Comparison of ENCODE assay signal across 25 cellular contexts in genomic region chr2:229485782-229486181, GRCh38.
DNase-seq lines count a peak whose midpoint lies in the region; ATAC-seq and TF ChIP-seq lines count a peak whose summit lies in the region.
"Had no signal": no experiment of that assay in that cellular context is flagged by ENCODE, and none has a peak within 500 bp of the region (broad histone marks: within the 10 kb centered on the region; RNA-seq: fewer than 3 reads in every experiment).

No MANE protein-coding gene starts in this region.

- no peaks in the 10 kb centered on the region for H3K79me2 ChIP-seq in neural cell (replicated peaks; ENCODE audit: insufficient read depth, low read length)

- H3K36me3 ChIP-seq in neural cell (ENCODE audit: insufficient read depth, low read length) (no peaks in the 10 kb centered on the region), breast epithelium (no peaks in the 10 kb centered on the region)
- H3K36me3 ChIP-seq: sigmoid colon, tibial nerve had no signal

- H3K4me1 ChIP-seq in breast epithelium, result no peaks in the 10 kb centered on the region
- H3K4me1 ChIP-seq: sigmoid colon, tibial nerve had no signal

- no peaks in the 10 kb centered on the region for H4K20me1 ChIP-seq in neural cell (ENCODE audit: insufficient read depth)

- intact Hi-C loops in Right ventricle myocardium inferior (cut with DNase I) (no loop called here), cardiac septum (cut with DNase I) (no loop called here), Right ventricle myocardium superior (cut with DNase I) (no loop called here), breast epithelium (cut with DNase I; ENCODE audit: low total_unique reads) (no loop called here)

- TF ChIP-seq POLR2A in breast epithelium (IDR thresholded peaks at IDR 0.05), result no peak

- H3F3A ChIP-seq in neural cell (ENCODE audit: insufficient read depth, low read length, poor library complexity, severe bottlenecking), result no peaks in the 10 kb centered on the region

- TF ChIP-seq RAD21 in neural cell (conservative IDR thresholded peaks at IDR 0.05), result no peak

- TF ChIP-seq CTCF in neural cell (IDR thresholded peaks at IDR 0.05; ENCODE audit: poor library complexity, severe bottlenecking) (no peak), breast epithelium (IDR thresholded peaks at IDR 0.05) (no peak)

- H3K27ac ChIP-seq in neural cell (ENCODE audit: low read length) (peak overlapping the region; percentile 43), breast epithelium (no peak overlapping the region)
- H3K27ac ChIP-seq: sigmoid colon, tibial nerve had no signal

- ATAC-seq in Right ventricle myocardium inferior, result peak; percentile 65
- ATAC-seq in Right ventricle myocardium superior (ENCODE audit: poor library complexity), result peak; percentile 91
- ATAC-seq: activated naive CD8-positive, alpha-beta T cell treated with anti-CD3 and anti-CD28 coated beads, Interleukin-2, amount 50 U/mL, for 24 hours; SK-N-SH treated with all-trans-retinoic acid at 6 μM for 48 hours had no signal

- H2AFZ ChIP-seq in neural cell (ENCODE audit: low read depth, low read length), result no peak overlapping the region

- no peak for TF ChIP-seq EP300 in neural cell (conservative IDR thresholded peaks at IDR 0.05; ENCODE audit: poor library complexity, severe bottlenecking)

- DNase-seq in Right ventricle myocardium inferior (ENCODE audit: missing footprints), result no peak
- no peak for DNase-seq in cardiac septum (ENCODE audit: low spot score)
- no peak for DNase-seq in Right ventricle myocardium superior
- DNase-seq in stimulated activated naive CD4-positive, alpha-beta T cell treated with Interleukin-2 at 50 U/mL for 16 hours (lab: John Stamatoyannopoulos, UW), result no peak
- DNase-seq in NCI-H1436 treated with DMSO at 0.1 percent for 48 hours (lab: John Stamatoyannopoulos, UW), result no peak
- DNase-seq in putamen (ENCODE audit: low spot score), result no peak
- no peak for DNase-seq in breast epithelium (ENCODE audit: low spot score in 2 of 2)
- DNase-seq: 8988T; activated CD4-positive, alpha-beta memory T cell treated with anti-CD3 and anti-CD28 coated beads for 36 hours; activated CD4-positive, alpha-beta T cell treated with anti-CD3 and anti-CD28 coated beads for 1 hour; activated naive CD4-positive, alpha-beta T cell; activated naive CD8-positive, alpha-beta T cell treated with anti-CD3 and anti-CD28 coated beads, Interleukin-2, amount 50 U/mL, for 24 hours; cerebellar nuclear complex; foreskin melanocyte; HFFc6; left cardiac atrium; NCI-H1694; NCI-H524; NK-92 treated with Interleukin-12 subunit alpha and Interleukin-12 subunit beta, amount 100 ng/mL, for 24 hours; sigmoid colon; stimulated activated CD4-positive, alpha-beta T cell treated with anti-CD3 and anti-CD28 coated beads, Interleukin-4, amount 100 ng/mL, for 1 hour; T-helper 2 cell had no signal

- H3K9me3 ChIP-seq in neural cell (ENCODE audit: low read length) (peaks cover 4% of the 10 kb centered on the region), breast epithelium (peaks cover 0 to 10% of the 10 kb centered on the region in 2 donors)

- H3K9ac ChIP-seq in neural cell (ENCODE audit: low read length), result peak overlapping the region; percentile 14

- peak overlapping the region; percentile 12 for H3K4me3 ChIP-seq in neural cell (ENCODE audit: low read length)
- no peak overlapping the region for H3K4me3 ChIP-seq in breast epithelium
- H3K4me3 ChIP-seq: sigmoid colon, tibial nerve had no signal

- H3K27me3 ChIP-seq in neural cell (ENCODE audit: insufficient read depth, low read depth, low read length) (no peaks in the 10 kb centered on the region), breast epithelium (no peaks in the 10 kb centered on the region)
- H3K27me3 ChIP-seq: sigmoid colon, tibial nerve had no signal

- no peak overlapping the region for H3K4me2 ChIP-seq in neural cell (ENCODE audit: low read length)

- H3K9me2 ChIP-seq in neural cell (ENCODE audit: insufficient read depth, low read length), result no peaks in the 10 kb centered on the region

TF ChIP-seq in neural cell, 6 proteins besides CTCF, POLR2A, EP300 and RAD21:
- TF ChIP-seq MXI1 (conservative IDR thresholded peaks at IDR 0.05; ENCODE audit: poor library complexity, severe bottlenecking) (no peak), TAF1 (IDR thresholded peaks at IDR 0.05; ENCODE audit: low read depth) (no peak), EZH2 (IDR thresholded peaks at IDR 0.05; ENCODE audit: borderline replicate concordance, insufficient read depth, low read length, poor library complexity, severe bottlenecking) (no peak), POLR2AphosphoS5 (IDR thresholded peaks at IDR 0.05) (no peak)
- TF ChIP-seq, protein P1, sequence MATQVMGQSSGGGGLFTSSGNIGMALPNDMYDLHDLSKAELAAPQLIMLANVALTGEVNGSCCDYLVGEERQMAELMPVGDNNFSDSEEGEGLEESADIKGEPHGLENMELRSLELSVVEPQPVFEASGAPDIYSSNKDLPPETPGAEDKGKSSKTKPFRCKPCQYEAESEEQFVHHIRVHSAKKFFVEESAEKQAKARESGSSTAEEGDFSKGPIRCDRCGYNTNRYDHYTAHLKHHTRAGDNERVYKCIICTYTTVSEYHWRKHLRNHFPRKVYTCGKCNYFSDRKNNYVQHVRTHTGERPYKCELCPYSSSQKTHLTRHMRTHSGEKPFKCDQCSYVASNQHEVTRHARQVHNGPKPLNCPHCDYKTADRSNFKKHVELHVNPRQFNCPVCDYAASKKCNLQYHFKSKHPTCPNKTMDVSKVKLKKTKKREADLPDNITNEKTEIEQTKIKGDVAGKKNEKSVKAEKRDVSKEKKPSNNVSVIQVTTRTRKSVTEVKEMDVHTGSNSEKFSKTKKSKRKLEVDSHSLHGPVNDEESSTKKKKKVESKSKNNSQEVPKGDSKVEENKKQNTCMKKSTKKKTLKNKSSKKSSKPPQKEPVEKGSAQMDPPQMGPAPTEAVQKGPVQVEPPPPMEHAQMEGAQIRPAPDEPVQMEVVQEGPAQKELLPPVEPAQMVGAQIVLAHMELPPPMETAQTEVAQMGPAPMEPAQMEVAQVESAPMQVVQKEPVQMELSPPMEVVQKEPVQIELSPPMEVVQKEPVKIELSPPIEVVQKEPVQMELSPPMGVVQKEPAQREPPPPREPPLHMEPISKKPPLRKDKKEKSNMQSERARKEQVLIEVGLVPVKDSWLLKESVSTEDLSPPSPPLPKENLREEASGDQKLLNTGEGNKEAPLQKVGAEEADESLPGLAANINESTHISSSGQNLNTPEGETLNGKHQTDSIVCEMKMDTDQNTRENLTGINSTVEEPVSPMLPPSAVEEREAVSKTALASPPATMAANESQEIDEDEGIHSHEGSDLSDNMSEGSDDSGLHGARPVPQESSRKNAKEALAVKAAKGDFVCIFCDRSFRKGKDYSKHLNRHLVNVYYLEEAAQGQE (IDR thresholded peaks at IDR 0.05; ENCODE audit: borderline replicate concordance), result no peak
